16 cellular contexts compared by ENCODE assay signal in genomic region chr20:34527016-34527415, GRCh38. TPM values are rescaled to one million over a fixed set of nuclear protein-coding genes. Genes with fewer than 3 reads are reported as not detected.
A peak's percentile ranks its signal among the peaks of the same experiment; 100 is the strongest.
DNase-seq lines count a peak whose midpoint lies in the region; ATAC-seq and TF ChIP-seq lines count a peak whose summit lies in the region.
"Had no signal": no experiment of that assay in that cellular context is flagged by ENCODE, and none has a peak within 500 bp of the region (broad histone marks: within the 10 kb centered on the region; RNA-seq: fewer than 3 reads in every experiment).

No MANE protein-coding gene starts in this region.

- no peaks in the 10 kb centered on the region for H3K9me3 ChIP-seq in transverse colon

- no peak for TF ChIP-seq POLR2A in transverse colon (IDR thresholded peaks at IDR 0.05)

- H3K4me1 Mint-ChIP-seq in endothelial cell (ENCODE audit: unreplicated experiment) (peaks cover 2% of the 10 kb centered on the region), nephron (peaks cover 46% of the 10 kb centered on the region)
- H3K4me1 Mint-ChIP-seq in activated CD8-positive, alpha-beta T cell treated with anti-CD3 and anti-CD28 coated beads for 36 hours (ENCODE audit: low read depth), result peaks cover 15% of the 10 kb centered on the region

- CTCF ChIA-PET in activated CD8-positive, alpha-beta T cell treated with anti-CD3 and anti-CD28 coated beads for 36 hours (lab: Charles Lee), result interaction anchor here (1.6 to 7.5 kb wide), 3 partner anchors 11 to 213 kb away, joined by 6 to 100 read pairs (median 6); no protein-coding TSS in a partner anchor

- H3K27ac Mint-ChIP-seq in endothelial cell (ENCODE audit: unreplicated experiment), result peak overlapping the region; percentile 32
- peak overlapping the region; percentile 83 to 95 (median 93) for H3K27ac Mint-ChIP-seq in nephron
- no peak overlapping the region for H3K27ac Mint-ChIP-seq in activated CD8-positive, alpha-beta T cell treated with anti-CD3 and anti-CD28 coated beads for 36 hours
- H3K27ac Mint-ChIP-seq: activated CD4-positive, alpha-beta memory T cell treated with anti-CD3 and anti-CD28 coated beads for 36 hours; stimulated activated naive CD8-positive, alpha-beta T cell treated with anti-CD3 and anti-CD28 coated beads, Interleukin-15, amount 100 ng/mL, for 72 hours had no signal

- peak overlapping the region; percentile 81 to 91 (median 86) for H3K27ac ChIP-seq in transverse colon

- H3K27me3 Mint-ChIP-seq in endothelial cell (ENCODE audit: unreplicated experiment) (peaks cover 7% of the 10 kb centered on the region), nephron (ENCODE audit: low read depth) (no peaks in the 10 kb centered on the region)
- no peaks in the 10 kb centered on the region for H3K27me3 Mint-ChIP-seq in activated CD8-positive, alpha-beta T cell treated with anti-CD3 and anti-CD28 coated beads for 36 hours
- H3K27me3 Mint-ChIP-seq: activated CD4-positive, alpha-beta memory T cell treated with anti-CD3 and anti-CD28 coated beads for 36 hours; central memory CD8-positive, alpha-beta T cell; stimulated activated naive CD8-positive, alpha-beta T cell treated with anti-CD3 and anti-CD28 coated beads, Interleukin-15, amount 100 ng/mL, for 72 hours had no signal

- H3K36me3 ChIP-seq in transverse colon, result peaks cover 0 to 21% (median 9%) of the 10 kb centered on the region in 4 donors

- DNase-seq in activated effector memory CD4-positive, alpha-beta T cell treated with anti-CD3 and anti-CD28 coated beads, Interleukin-2, amount 50 U/mL, for 16 hours, result peak; percentile 39
- no peak for DNase-seq in activated effector memory CD4-positive, alpha-beta T cell treated with Interleukin-2 at 50 U/mL for 16 hours
- DNase-seq in endothelial cell (ENCODE audit: low spot score), result no peak
- DNase-seq in transverse colon, result no peak
- no peak for DNase-seq in activated CD8-positive, alpha-beta T cell treated with anti-CD3 and anti-CD28 coated beads for 36 hours
- DNase-seq: activated CD4-positive, alpha-beta memory T cell treated with anti-CD3 and anti-CD28 coated beads for 36 hours; activated naive CD4-positive, alpha-beta T cell; GOT3; NCI-H2029; NCI-H774; SIG-M5; stimulated activated naive CD8-positive, alpha-beta T cell treated with anti-CD3 and anti-CD28 coated beads, Interleukin-15, amount 100 ng/mL, for 72 hours had no signal

- in situ Hi-C loops in transverse colon (cut with MboI; ENCODE audit: low pct_ligation_motif_present in 1 of 4, low pct_unique_long_range_greater_than_20kb in 1 of 4, low sequenced_read_pairs in 3 of 4), result loop anchor here in 1 of 4 donors (10.0 kb wide), 1 partner anchor 212 kb away; no protein-coding TSS in a partner anchor

- H3K27me3 ChIP-seq in transverse colon, result no peaks in the 10 kb centered on the region

- H3K9me3 Mint-ChIP-seq in endothelial cell (ENCODE audit: unreplicated experiment) (no peaks in the 10 kb centered on the region), nephron (no peaks in the 10 kb centered on the region)
- H3K9me3 Mint-ChIP-seq in activated CD8-positive, alpha-beta T cell treated with anti-CD3 and anti-CD28 coated beads for 36 hours, result no peaks in the 10 kb centered on the region
- H3K9me3 Mint-ChIP-seq: activated CD4-positive, alpha-beta memory T cell treated with anti-CD3 and anti-CD28 coated beads for 36 hours; central memory CD8-positive, alpha-beta T cell; stimulated activated naive CD8-positive, alpha-beta T cell treated with anti-CD3 and anti-CD28 coated beads, Interleukin-15, amount 100 ng/mL, for 72 hours had no signal

- H3K36me3 Mint-ChIP-seq in endothelial cell (ENCODE audit: low read depth, unreplicated experiment) (peaks cover 49% of the 10 kb centered on the region), nephron (ENCODE audit: low read depth) (peaks cover 52% of the 10 kb centered on the region)
- H3K36me3 Mint-ChIP-seq in activated CD8-positive, alpha-beta T cell treated with anti-CD3 and anti-CD28 coated beads for 36 hours (ENCODE audit: low read depth), result peaks cover 16% of the 10 kb centered on the region

- peaks cover 40 to 70% (median 46%) of the 10 kb centered on the region in 4 donors for H3K4me1 ChIP-seq in transverse colon

- 82 to 84% methylated on average over 3 to 10 of the region's 10 CpGs for WGBS in transverse colon (ENCODE audit: low coverage in 1 of 2), 2 donors

- intact Hi-C loops in transverse colon (cut with DNase I; ENCODE audit: low total_unique reads), result no loop called here
- intact Hi-C loops in activated CD8-positive, alpha-beta T cell treated with anti-CD3 and anti-CD28 coated beads for 36 hours (cut with micrococcal nuclease), result no loop called here

- H3K4me3 Mint-ChIP-seq in endothelial cell (ENCODE audit: unreplicated experiment) (peak overlapping the region; percentile 23), nephron (no peak overlapping the region)
- H3K4me3 Mint-ChIP-seq in activated CD8-positive, alpha-beta T cell treated with anti-CD3 and anti-CD28 coated beads for 36 hours, result no peak overlapping the region
- H3K4me3 Mint-ChIP-seq: activated CD4-positive, alpha-beta memory T cell treated with anti-CD3 and anti-CD28 coated beads for 36 hours; central memory CD8-positive, alpha-beta T cell; stimulated activated naive CD8-positive, alpha-beta T cell treated with anti-CD3 and anti-CD28 coated beads, Interleukin-15, amount 100 ng/mL, for 72 hours had no signal

- POLR2A ChIA-PET in activated CD8-positive, alpha-beta T cell treated with anti-CD3 and anti-CD28 coated beads for 36 hours (lab: Charles Lee), result interaction anchor here (2.8 kb wide), 1 partner anchor 10 kb away, joined by 14 read pairs; the partner anchor contains the start of gene DYNLRB1

- TF ChIP-seq CTCF in endothelial cell (IDR thresholded peaks at IDR 0.05; ENCODE audit: unreplicated experiment) (no peak), nephron (IDR thresholded peaks at IDR 0.05; ENCODE audit: unreplicated experiment in 3 of 3) (no peak), transverse colon (IDR thresholded peaks at IDR 0.05) (no peak)
- TF ChIP-seq CTCF in activated CD8-positive, alpha-beta T cell treated with anti-CD3 and anti-CD28 coated beads for 36 hours (IDR thresholded peaks at IDR 0.05), result no peak

- TF ChIP-seq EP300 in transverse colon (IDR thresholded peaks at IDR 0.05; ENCODE audit: low read depth), result no peak

- ATAC-seq in activated CD8-positive, alpha-beta T cell treated with anti-CD3 and anti-CD28 coated beads for 36 hours, result no peak
- ATAC-seq in GM18861 (IDR thresholded peaks at IDR 0.05; ENCODE audit: unreplicated experiment) (no peak), GM19023 (IDR thresholded peaks at IDR 0.05; ENCODE audit: unreplicated experiment) (no peak)
- ATAC-seq: stimulated activated naive CD8-positive, alpha-beta T cell treated with anti-CD3 and anti-CD28 coated beads, Interleukin-15, amount 100 ng/mL, for 72 hours had no signal

- H3K4me3 ChIP-seq in transverse colon, result no peak overlapping the region

RNA-seq across cellular contexts. Expression of gene DYNLRB1, which starts 10.8 kb away (rescaled TPM):
- total RNA-seq in endothelial cell (ENCODE audit: unreplicated experiment), result 96.8 TPM
- total RNA-seq in transverse colon, result 100 to 1,000 TPM in 3 of 4 donors, 10 to 100 TPM in 1; 80.8 to 178 (median 120) TPM
- total RNA-seq in activated CD8-positive, alpha-beta T cell treated with anti-CD3 and anti-CD28 coated beads for 36 hours, result 10 to 100 TPM; 66.6 to 70.9 TPM

RNA-seq across cellular contexts. Expression of gene MAP1LC3A, which starts 31.5 kb away (rescaled TPM):
- 33.6 TPM for total RNA-seq in endothelial cell (ENCODE audit: unreplicated experiment)
- total RNA-seq in transverse colon, result 100 to 1,000 TPM in 2 of 4 donors, 10 to 100 TPM in 2; 41.8 to 166 (median 98.3) TPM
- 1 to 10 TPM in 1 of 2 experiments, under 1 TPM in 1; 0.92 to 1.0 TPM for total RNA-seq in activated CD8-positive, alpha-beta T cell treated with anti-CD3 and anti-CD28 coated beads for 36 hours

Comparison
In these comparisons a context has a peak if more than half of its experiments do, and no peak if none do; other contexts are left out.
1. RNA of gene MAP1LC3A, which starts 31.5 kb away (total RNA-seq): 41.8 to 166 TPM in transverse colon and 33.6 TPM in endothelial cell (single experiment); 0.92 to 1.0 TPM in activated CD8-positive, alpha-beta T cell treated with anti-CD3 and anti-CD28 coated beads for 36 hours; every median in the first group is over 10 times any median in the second.